In the genomic region with DNA sequence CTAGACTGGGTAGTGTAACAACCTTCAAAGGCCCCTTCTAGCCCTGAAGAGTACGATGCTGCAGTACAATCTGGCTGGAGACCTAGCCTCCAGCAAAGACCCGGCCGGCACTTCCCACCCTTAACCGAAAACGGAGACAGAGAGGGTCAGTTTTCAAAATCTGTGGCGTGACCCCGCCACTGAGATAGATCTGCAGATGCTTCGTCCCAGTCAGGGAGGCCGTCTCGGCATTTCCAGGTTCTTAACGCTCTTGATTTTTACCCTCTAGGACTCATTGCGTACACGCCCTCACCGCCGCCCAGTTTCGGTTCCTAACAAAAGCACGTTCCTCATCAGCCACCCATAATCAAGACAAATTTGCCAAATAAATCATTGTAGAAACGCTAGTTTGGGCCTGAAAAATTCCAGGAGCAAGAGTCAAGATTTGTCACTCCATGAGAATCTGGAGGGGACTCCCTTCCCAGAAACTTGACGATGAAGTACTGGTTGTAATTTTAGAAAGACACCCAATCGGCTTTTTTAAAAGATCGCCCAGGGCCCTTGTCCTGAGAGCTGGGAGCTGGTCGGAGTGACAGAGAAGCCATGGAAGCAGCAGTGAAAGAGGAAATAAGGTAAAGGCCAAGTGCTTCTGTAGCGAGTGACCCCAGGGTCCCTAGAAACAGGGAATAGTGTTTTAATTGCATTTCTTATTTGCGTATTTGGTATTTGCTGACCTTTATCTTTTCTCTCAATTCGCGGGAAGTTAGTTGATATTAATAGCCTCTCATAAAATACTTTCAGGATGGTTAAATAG, we compare ENCODE assay signal across 8 cellular contexts. TPM values are rescaled to one million over a fixed set of nuclear protein-coding genes. Genes with fewer than 3 reads are reported as not detected.
DNase-seq lines count a peak whose midpoint lies in the region; ATAC-seq and TF ChIP-seq lines count a peak whose summit lies in the region.

No MANE protein-coding gene starts in this region.

- TF ChIP-seq CTCF in GM20000 (IDR thresholded peaks at IDR 0.05; ENCODE audit: extremely low read depth, missing control alignments) (no peak), IMR-90 (conservative IDR thresholded peaks at IDR 0.05; ENCODE audit: low read depth, low read length) (no peak), progenitor cell of endocrine pancreas (IDR thresholded peaks at IDR 0.05; ENCODE audit: unreplicated experiment) (no peak)

- H3K4me1 ChIP-seq in IMR-90 (ENCODE audit: control insufficient read depth, insufficient read depth, low read length), result peaks cover 5% of the 10 kb centered on the region; the same call in 1 of the 2 replicates

- H4K8ac ChIP-seq in IMR-90 (ENCODE audit: low read depth in 2 of 2, low read length in 2 of 2), result peak overlapping the region; percentile 90 to 96

- H3K27ac ChIP-seq in IMR-90 (ENCODE audit: insufficient read depth, low read length), result peak overlapping the region; percentile 90

- peak overlapping the region; percentile 97 for H3K4ac ChIP-seq in IMR-90 (ENCODE audit: low read depth, low read length)

- H3K9me1 ChIP-seq in IMR-90 (ENCODE audit: insufficient read depth, low read length), result peaks cover under 1% of the 10 kb centered on the region; the same call in 1 of the 2 replicates

- no peak for TF ChIP-seq RAD21 in IMR-90 (IDR thresholded peaks at IDR 0.05; ENCODE audit: low read length)

- in situ Hi-C loops in IMR-90 (cut with MboI; ENCODE audit: low sequenced_read_pairs), result no loop called here

- intact Hi-C loops in IMR-90 (cut with micrococcal nuclease) (loop anchor here (1.0 to 10.0 kb wide), 3 partner anchors 111 to 181 kb away; no protein-coding TSS in a partner anchor), left cardiac atrium (cut with DNase I) (loop anchor here in 1 of 2 donors (10.0 kb wide), 1 partner anchor 201 kb away; no protein-coding TSS in a partner anchor)

- peak overlapping the region; percentile 92 for H4K91ac ChIP-seq in IMR-90 (ENCODE audit: insufficient read depth, low read depth, low read length)

- H3K27ac Mint-ChIP-seq in progenitor cell of endocrine pancreas, result peak overlapping the region; percentile 100

- peak overlapping the region; percentile 94 for H3K56ac ChIP-seq in IMR-90 (ENCODE audit: extremely low read depth, insufficient read depth, low read length)

- H3K27me3 ChIP-seq in IMR-90 (ENCODE audit: control insufficient read depth, insufficient read depth, low read length), result no peaks in the 10 kb centered on the region

- peaks cover 8 to 17% of the 10 kb centered on the region in 2 experiments; a peak in 3 of 4 replicates for H3K79me1 ChIP-seq in IMR-90 (ENCODE audit: low read depth in 1 of 2, low read length in 2 of 2)

- CTCF ChIA-PET in IMR-90 (lab: Yijun Ruan, JAX), result no interaction called here

- H2AK9ac ChIP-seq in IMR-90 (replicated peaks; ENCODE audit: low read depth, low read length, poor library complexity), result peak overlapping the region; percentile 97

- peak overlapping the region; percentile 89 for H3K9ac ChIP-seq in IMR-90 (ENCODE audit: low read depth, low read length)

- H3K4me2 ChIP-seq in IMR-90 (ENCODE audit: low read depth, low read length), result peak overlapping the region; percentile 83

- peak in 10 of 14 donors; percentile 48 to 83 (median 66) for DNase-seq in C1 segment of cervical spinal cord (lab: John Stamatoyannopoulos, UW)
- DNase-seq in GM20000 (ENCODE audit: low spot score), result peak; percentile 33
- DNase-seq in IMR-90, result peak; percentile 67
- peak; percentile 51 for DNase-seq in SW480 (ENCODE audit: low spot score)
- peak; percentile 54 for DNase-seq in amniotic epithelial cell (ENCODE audit: low read depth)
- DNase-seq in left cardiac atrium, result peak; percentile 74
- no peak for DNase-seq in progenitor cell of endocrine pancreas (ENCODE audit: low spot score, unreplicated experiment)
- DNase-seq in ureter (ENCODE audit: low spot score), result peak; percentile 70

- no peaks in the 10 kb centered on the region for H3K9me3 ChIP-seq in IMR-90 (ENCODE audit: control insufficient read depth, insufficient read depth, low read length)

- H2BK120ac ChIP-seq in IMR-90 (ENCODE audit: low read depth, low read length), result peak overlapping the region; percentile 78

- peak overlapping the region; percentile 85 for H3K23ac ChIP-seq in IMR-90 (ENCODE audit: low read depth, low read length)

- peak overlapping the region; percentile 78 for H3K4me3 ChIP-seq in IMR-90 (ENCODE audit: insufficient read depth, low read depth, low read length)

- 5% methylated on average over 4 of the region's 26 CpGs; no CpG with 5 or more reads in 1 of the 2 experiments for WGBS in IMR-90 (ENCODE audit: extremely low coverage in 2 of 2, insufficient read length in 1 of 2), 2 experiments

- ATAC-seq in IMR-90 (ENCODE audit: low read depth) (peak; percentile 3), left cardiac atrium (peak; percentile 25 to 55)

- peak overlapping the region; percentile 99 for H3K4me3 Mint-ChIP-seq in progenitor cell of endocrine pancreas (ENCODE audit: low read depth)

- H2BK5ac ChIP-seq in IMR-90 (ENCODE audit: low read depth, low read length, poor library complexity, severe bottlenecking), result peak overlapping the region; percentile 91

- no peaks in the 10 kb centered on the region; the same call in 1 of the 2 replicates for H4K20me1 ChIP-seq in IMR-90 (ENCODE audit: insufficient read depth, low read length)

- TF ChIP-seq POLR2A in IMR-90 (IDR thresholded peaks at IDR 0.05; ENCODE audit: low read depth, low read length), result no peak

- H3K14ac ChIP-seq in IMR-90 (replicated peaks; ENCODE audit: low read depth, low read length), result peak overlapping the region; percentile 88

- H3K36me3 ChIP-seq in IMR-90 (ENCODE audit: control insufficient read depth, insufficient read depth, low read length), result peaks cover under 1% of the 10 kb centered on the region; the same call in 1 of the 2 replicates

- peak overlapping the region; percentile 73 for H3K18ac ChIP-seq in IMR-90 (ENCODE audit: low read depth, low read length)

- dilution Hi-C loops in IMR-90 (cut with HindIII; ENCODE audit: low sequenced_read_pairs, unreplicated experiment), result no loop called here

- H2BK15ac ChIP-seq in IMR-90 (ENCODE audit: low read depth, low read length), result peak overlapping the region; percentile 41

- peaks cover 4% of the 10 kb centered on the region for H3K36me3 Mint-ChIP-seq in progenitor cell of endocrine pancreas (ENCODE audit: insufficient read depth)

- peak overlapping the region; percentile 35; the same call in 1 of the 2 replicates for H2BK20ac ChIP-seq in IMR-90 (ENCODE audit: low read depth, low read length)

- H2AK5ac ChIP-seq in IMR-90 (ENCODE audit: low read depth, low read length), result peak overlapping the region; percentile 79

- BruUV-seq in IMR-90 (replicated peaks; lab: Mats Ljungman, UMichigan), result TSS peak; percentile 84

- H3K4me1 Mint-ChIP-seq in progenitor cell of endocrine pancreas (ENCODE audit: low read depth), result peaks cover 30% of the 10 kb centered on the region

- POLR2A ChIA-PET in IMR-90 (lab: Charles Lee; ENCODE audit: unreplicated experiment), result interaction anchor here (0.5 to 1.0 kb wide), 5 partner anchors 8 to 211 kb away, joined by 3 to 4 read pairs (median 3); no protein-coding TSS in a partner anchor

- H3K27me3 Mint-ChIP-seq in progenitor cell of endocrine pancreas, result no peaks in the 10 kb centered on the region

- peak overlapping the region; percentile 97 for H2AFZ ChIP-seq in IMR-90 (replicated peaks; ENCODE audit: low read length, poor library complexity)

- H3K9me3 Mint-ChIP-seq in progenitor cell of endocrine pancreas (ENCODE audit: low read depth), result no peaks in the 10 kb centered on the region

- H4K5ac ChIP-seq in IMR-90 (ENCODE audit: low read depth, low read length), result peak overlapping the region; percentile 76

TF ChIP-seq in IMR-90, 13 proteins besides CTCF, POLR2A, EP300 and RAD21:
- TF ChIP-seq, protein P1, sequence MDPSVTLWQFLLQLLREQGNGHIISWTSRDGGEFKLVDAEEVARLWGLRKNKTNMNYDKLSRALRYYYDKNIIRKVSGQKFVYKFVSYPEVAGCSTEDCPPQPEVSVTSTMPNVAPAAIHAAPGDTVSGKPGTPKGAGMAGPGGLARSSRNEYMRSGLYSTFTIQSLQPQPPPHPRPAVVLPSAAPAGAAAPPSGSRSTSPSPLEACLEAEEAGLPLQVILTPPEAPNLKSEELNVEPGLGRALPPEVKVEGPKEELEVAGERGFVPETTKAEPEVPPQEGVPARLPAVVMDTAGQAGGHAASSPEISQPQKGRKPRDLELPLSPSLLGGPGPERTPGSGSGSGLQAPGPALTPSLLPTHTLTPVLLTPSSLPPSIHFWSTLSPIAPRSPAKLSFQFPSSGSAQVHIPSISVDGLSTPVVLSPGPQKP (IDR thresholded peaks at IDR 0.05; ENCODE audit: borderline replicate concordance, low read depth, low read length), result no peak
- 0 out of 2 replicates have a peak, but pooled peaks have one; percentile 38 for TF ChIP-seq MXI1 (IDR thresholded peaks at IDR 0.05; ENCODE audit: borderline replicate concordance, low read depth, low read length)
- no peak for TF ChIP-seq NFE2L2 (IDR thresholded peaks at IDR 0.05; ENCODE audit: low read depth, low read length)
- no peak; the same call in 1 of the 2 replicates for TF ChIP-seq MAFK (IDR thresholded peaks at IDR 0.05; ENCODE audit: low read depth, low read length)
- TF ChIP-seq CHD1 (IDR thresholded peaks at IDR 0.05; ENCODE audit: low read depth, low read length), result no peak
- no peak for TF ChIP-seq MAZ (IDR thresholded peaks at IDR 0.05; ENCODE audit: borderline replicate concordance, low read depth, low read length)
- peak; percentile 54; the same call in 1 of the 2 replicates for TF ChIP-seq BHLHE40 (IDR thresholded peaks at IDR 0.05; ENCODE audit: low read depth, low read length)

RNA-seq across cellular contexts. Expression of a gene that starts 0.9 kb away (rescaled TPM):
- total RNA-seq in IMR-90 (2012; rRNA removed) (45.3 and 67.2 TPM in 2 replicates), left cardiac atrium (10 to 100 TPM; 19.9 to 28.3 TPM), progenitor cell of endocrine pancreas (44.2 and 48.5 TPM in 2 replicates), ureter (87.4 TPM)
- polyA plus RNA-seq in IMR-90 (2012; rRNA removed), result 15.3 and 16.6 TPM in 2 replicates
- 3.0 and 4.6 TPM in 2 replicates for polyA plus RNA-seq in IMR-90 (2012; cell fraction: cytosol; rRNA removed)
- polyA plus RNA-seq in IMR-90 (2012; cell fraction: nucleus; rRNA removed; ENCODE audit: low replicate concordance), result 3.2 and 32.7 TPM in 2 replicates

RNA-seq across cellular contexts. Expression of a gene that starts 1.1 kb away (rescaled TPM):
- total RNA-seq in IMR-90 (2012; rRNA removed) (16.7 and 19.2 TPM in 2 replicates), left cardiac atrium (10 to 100 TPM; 15.2 to 18.0 TPM), progenitor cell of endocrine pancreas (19.5 and 20.6 TPM in 2 replicates), ureter (47.0 TPM)
- 6.7 and 7.1 TPM in 2 replicates for polyA plus RNA-seq in IMR-90 (2012; rRNA removed)
- polyA plus RNA-seq in IMR-90 (2012; cell fraction: cytosol; rRNA removed), result 1.9 and 2.1 TPM in 2 replicates
- 5.7 and 18.4 TPM in 2 replicates for polyA plus RNA-seq in IMR-90 (2012; cell fraction: nucleus; rRNA removed; ENCODE audit: low replicate concordance)
